8 cellular contexts compared by ENCODE assay signal in the genomic region with DNA sequence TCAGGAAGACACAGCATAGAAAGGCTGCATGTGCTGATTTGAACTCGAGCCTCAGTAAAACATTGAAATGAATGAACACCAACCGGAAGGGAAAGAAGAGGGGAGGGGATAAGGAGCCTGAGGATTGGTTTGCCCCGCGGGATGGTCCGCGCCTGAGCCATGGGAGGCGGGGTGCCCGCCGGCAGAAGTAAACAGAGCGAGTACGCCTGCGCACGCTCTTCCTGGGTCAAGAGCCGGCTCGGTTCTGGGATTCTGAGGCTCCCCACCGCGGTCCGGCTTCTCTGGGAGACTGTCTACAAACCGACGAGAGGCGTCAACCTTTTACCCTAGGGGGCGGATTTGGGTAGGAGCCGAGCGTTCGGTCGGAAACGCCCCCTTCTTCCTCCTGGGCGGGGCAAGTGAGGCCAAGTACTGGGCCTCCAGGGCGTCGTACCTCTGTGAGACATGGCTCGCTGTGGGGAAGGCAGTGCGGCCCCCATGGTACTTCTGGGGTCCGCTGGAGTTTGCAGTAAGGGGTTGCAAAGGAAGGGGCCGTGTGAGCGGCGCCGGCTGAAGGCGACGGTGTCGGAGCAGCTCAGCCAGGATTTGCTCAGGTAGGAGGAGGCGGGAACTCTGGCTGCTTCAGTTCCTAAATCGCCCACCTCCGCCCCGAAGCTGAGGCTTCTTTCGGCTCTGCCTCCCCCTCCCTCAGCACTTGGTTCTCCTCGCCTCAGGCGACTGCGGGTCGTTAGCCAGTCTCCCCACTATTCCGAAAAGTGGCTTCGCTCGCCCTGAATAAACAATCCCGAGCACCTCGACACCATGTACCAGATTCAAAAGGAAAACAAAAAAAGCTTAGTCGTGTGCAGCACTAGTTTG. TPM values are rescaled to one million over a fixed set of nuclear protein-coding genes. Genes with fewer than 3 reads are reported as not detected.
A peak's percentile ranks its signal among the peaks of the same experiment; 100 is the strongest.
DNase-seq lines count a peak whose midpoint lies in the region; ATAC-seq, FAIRE-seq and TF ChIP-seq lines count a peak whose summit lies in the region.

TSS of gene BTBD8 (plus strand) at position 218 of the 858 bp plus-strand sequence. CDS start at position 445, 227 bp downstream.

- H3K27ac ChIP-seq in kidney (ENCODE audit: low read depth in 2 of 2, low read length in 2 of 2), result peak within 1 kb of the TSS in 1 of 2 donors; percentile 63

- intact Hi-C loops in kidney (cut with DNase I), result no loop called here

- ATAC-seq in GM18909 (IDR thresholded peaks at IDR 0.05; ENCODE audit: poor library complexity, unreplicated experiment), result peak; percentile 97
- ATAC-seq in HG03175 (IDR thresholded peaks at IDR 0.05; ENCODE audit: unreplicated experiment), result peak; percentile 96
- peak; percentile 92 to 93 for ATAC-seq in activated CD4-positive, CD25-positive, alpha-beta regulatory T cell treated with anti-CD3 and anti-CD28 coated beads, Interleukin-2, amount 50 U/mL, for 24 hours

- H3K4me1 ChIP-seq in kidney (ENCODE audit: control insufficient read depth in 1 of 2, insufficient read depth in 1 of 2, low read depth in 1 of 2, low read length in 2 of 2), result no peaks in the 10 kb centered on the region

- no peak for TF ChIP-seq CTCF in kidney (IDR thresholded peaks at IDR 0.05; ENCODE audit: borderline replicate concordance, extremely low read depth, insufficient read depth)

- H3K9me3 ChIP-seq in kidney (ENCODE audit: control insufficient read depth in 1 of 2, low read length in 2 of 2), result peaks cover 0 to 5% of the 10 kb centered on the region in 2 donors

- peak within 1 kb of the TSS; percentile 72 to 97 for H3K4me3 ChIP-seq in kidney (ENCODE audit: low read length in 2 of 2)

- DNase-seq in AG08395 (ENCODE audit: low spot score) (peak; percentile 95), NCI-H345 (lab: John Stamatoyannopoulos, UW) (peak; percentile 88), cerebellar cortex (ENCODE audit: low spot score) (peak; percentile 90), kidney (peak; percentile 90)
- peak; percentile 62 to 78 (median 77) for DNase-seq in stimulated activated CD4-positive, alpha-beta T cell treated with anti-CD3 and anti-CD28 coated beads, Interleukin-12 subunit alpha, Interleukin-12 subunit beta, amount 100 ng/mL, for 48 hours (ENCODE audit: low read depth in 2 of 3, low spot score in 1 of 3)

- no peak for FAIRE-seq in kidney (lab: Jason Lieb, UNC)

- no peaks in the 10 kb centered on the region for H3K36me3 ChIP-seq in kidney (ENCODE audit: control insufficient read depth in 1 of 2, insufficient read depth in 2 of 2, low read length in 2 of 2)

- H3K9ac ChIP-seq in kidney (ENCODE audit: low read length in 2 of 2), result peak within 1 kb of the TSS; percentile 21 to 91

RNA-seq across cellular contexts. Expression of gene BTBD8, which starts in this region (rescaled TPM):
- 5.8 TPM for total RNA-seq in kidney
- polyA plus RNA-seq in kidney (ENCODE audit: insufficient read depth, low read depth, low replicate concordance), result 0.99 TPM
